Comparison of ENCODE assay signal across 1 cellular context in the genomic region with DNA sequence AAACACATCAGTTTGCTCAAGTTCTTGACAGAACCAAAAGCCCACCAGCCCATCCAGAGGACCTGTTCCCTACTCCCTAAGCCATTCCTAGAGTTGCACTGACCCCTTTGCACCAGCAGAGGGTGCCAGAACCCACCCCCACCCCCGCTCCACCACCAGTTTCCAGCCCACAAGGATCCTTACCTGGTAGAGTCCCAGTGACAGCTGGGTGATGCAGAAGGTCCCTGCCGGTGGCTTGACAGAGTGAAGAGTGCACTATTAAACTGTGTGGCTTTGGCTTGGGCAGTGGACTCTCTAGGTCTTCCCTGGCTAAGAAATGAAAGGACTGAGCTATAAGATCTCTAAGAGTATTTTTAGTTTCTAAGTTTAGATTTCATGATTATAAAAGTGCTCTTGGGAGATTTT.
A peak's percentile ranks its signal among the peaks of the same experiment; 100 is the strongest.
TF ChIP-seq lines count a peak whose summit lies in the region.

No MANE protein-coding gene starts in this region.

TF ChIP-seq in GM12878, 131 proteins besides CTCF, POLR2A, EP300 and RAD21 (continued from another document and continues in another):
- no peak for TF ChIP-seq CUX1 (IDR thresholded peaks at IDR 0.05; ENCODE audit: insufficient replicate concordance, low read depth, low read length)
- TF ChIP-seq RELB (IDR thresholded peaks at IDR 0.05; ENCODE audit: low read depth), result no peak; the same call in 1 of the 2 replicates
- TF ChIP-seq SREBF2 (IDR thresholded peaks at IDR 0.05; ENCODE audit: low read length), result no peak
- no peak for TF ChIP-seq POLR2AphosphoS2 (IDR thresholded peaks at IDR 0.05; ENCODE audit: low read depth, low read length)
- no peak for TF ChIP-seq USF1 (IDR thresholded peaks at IDR 0.05; ENCODE audit: borderline replicate concordance, extremely low read length, insufficient read depth, low read depth, low read length)
- TF ChIP-seq SMAD5 (IDR thresholded peaks at IDR 0.05; ENCODE audit: low read depth), result no peak
- no peak for TF ChIP-seq BHLHE40 (IDR thresholded peaks at IDR 0.05; ENCODE audit: borderline replicate concordance in 1 of 2, low read depth in 2 of 2, low read length in 1 of 2)
- TF ChIP-seq RELA (IDR thresholded peaks at IDR 0.05; ENCODE audit: borderline replicate concordance, partially characterized antibody), result no peak
- TF ChIP-seq GABPA (IDR thresholded peaks at IDR 0.05; ENCODE audit: low read depth), result no peak
- no peak for TF ChIP-seq JUNB (IDR thresholded peaks at IDR 0.05)
- TF ChIP-seq SP1 (IDR thresholded peaks at IDR 0.05; ENCODE audit: low read depth, low read length), result no peak
- TF ChIP-seq, protein P1, sequence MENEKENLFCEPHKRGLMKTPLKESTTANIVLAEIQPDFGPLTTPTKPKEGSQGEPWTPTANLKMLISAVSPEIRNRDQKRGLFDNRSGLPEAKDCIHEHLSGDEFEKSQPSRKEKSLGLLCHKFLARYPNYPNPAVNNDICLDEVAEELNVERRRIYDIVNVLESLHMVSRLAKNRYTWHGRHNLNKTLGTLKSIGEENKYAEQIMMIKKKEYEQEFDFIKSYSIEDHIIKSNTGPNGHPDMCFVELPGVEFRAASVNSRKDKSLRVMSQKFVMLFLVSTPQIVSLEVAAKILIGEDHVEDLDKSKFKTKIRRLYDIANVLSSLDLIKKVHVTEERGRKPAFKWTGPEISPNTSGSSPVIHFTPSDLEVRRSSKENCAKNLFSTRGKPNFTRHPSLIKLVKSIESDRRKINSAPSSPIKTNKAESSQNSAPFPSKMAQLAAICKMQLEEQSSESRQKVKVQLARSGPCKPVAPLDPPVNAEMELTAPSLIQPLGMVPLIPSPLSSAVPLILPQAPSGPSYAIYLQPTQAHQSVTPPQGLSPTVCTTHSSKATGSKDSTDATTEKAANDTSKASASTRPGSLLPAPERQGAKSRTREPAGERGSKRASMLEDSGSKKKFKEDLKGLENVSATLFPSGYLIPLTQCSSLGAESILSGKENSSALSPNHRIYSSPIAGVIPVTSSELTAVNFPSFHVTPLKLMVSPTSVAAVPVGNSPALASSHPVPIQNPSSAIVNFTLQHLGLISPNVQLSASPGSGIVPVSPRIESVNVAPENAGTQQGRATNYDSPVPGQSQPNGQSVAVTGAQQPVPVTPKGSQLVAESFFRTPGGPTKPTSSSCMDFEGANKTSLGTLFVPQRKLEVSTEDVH (IDR thresholded peaks at IDR 0.05; ENCODE audit: low read depth, partially characterized antibody), result no peak
- no peak for TF ChIP-seq RBBP5 (conservative IDR thresholded peaks at IDR 0.05)
- peak; percentile 44; the same call in 1 of the 2 replicates for TF ChIP-seq NFXL1 (IDR thresholded peaks at IDR 0.05; ENCODE audit: borderline replicate concordance)
- TF ChIP-seq CHD1 (IDR thresholded peaks at IDR 0.05; ENCODE audit: low read depth, low read length), result no peak
- no peak for TF ChIP-seq YBX1 (IDR thresholded peaks at IDR 0.05)
- no peak for TF ChIP-seq ZBTB40 (IDR thresholded peaks at IDR 0.05; ENCODE audit: borderline replicate concordance)
- peak in 1 of 2 experiments; percentile 93; a peak in 2 of 3 replicates for TF ChIP-seq EGR1 (IDR thresholded peaks at IDR 0.05; ENCODE audit: borderline replicate concordance in 1 of 2, low read depth in 2 of 2, low read length in 2 of 2)
- TF ChIP-seq MEF2A (IDR thresholded peaks at IDR 0.05; ENCODE audit: insufficient read depth, low read depth, low read length), result no peak
- no peak for TF ChIP-seq SUZ12 (IDR thresholded peaks at IDR 0.05; ENCODE audit: unreplicated experiment)
- TF ChIP-seq, protein P2, sequence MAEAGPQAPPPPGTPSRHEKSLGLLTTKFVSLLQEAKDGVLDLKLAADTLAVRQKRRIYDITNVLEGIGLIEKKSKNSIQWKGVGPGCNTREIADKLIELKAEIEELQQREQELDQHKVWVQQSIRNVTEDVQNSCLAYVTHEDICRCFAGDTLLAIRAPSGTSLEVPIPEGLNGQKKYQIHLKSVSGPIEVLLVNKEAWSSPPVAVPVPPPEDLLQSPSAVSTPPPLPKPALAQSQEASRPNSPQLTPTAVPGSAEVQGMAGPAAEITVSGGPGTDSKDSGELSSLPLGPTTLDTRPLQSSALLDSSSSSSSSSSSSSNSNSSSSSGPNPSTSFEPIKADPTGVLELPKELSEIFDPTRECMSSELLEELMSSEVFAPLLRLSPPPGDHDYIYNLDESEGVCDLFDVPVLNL (IDR thresholded peaks at IDR 0.05; ENCODE audit: low read depth, low read length), result no peak
- TF ChIP-seq, protein P3, sequence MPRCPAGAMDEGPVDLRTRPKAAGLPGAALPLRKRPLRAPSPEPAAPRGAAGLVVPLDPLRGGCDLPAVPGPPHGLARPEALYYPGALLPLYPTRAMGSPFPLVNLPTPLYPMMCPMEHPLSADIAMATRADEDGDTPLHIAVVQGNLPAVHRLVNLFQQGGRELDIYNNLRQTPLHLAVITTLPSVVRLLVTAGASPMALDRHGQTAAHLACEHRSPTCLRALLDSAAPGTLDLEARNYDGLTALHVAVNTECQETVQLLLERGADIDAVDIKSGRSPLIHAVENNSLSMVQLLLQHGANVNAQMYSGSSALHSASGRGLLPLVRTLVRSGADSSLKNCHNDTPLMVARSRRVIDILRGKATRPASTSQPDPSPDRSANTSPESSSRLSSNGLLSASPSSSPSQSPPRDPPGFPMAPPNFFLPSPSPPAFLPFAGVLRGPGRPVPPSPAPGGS (IDR thresholded peaks at IDR 0.05; ENCODE audit: borderline replicate concordance, insufficient read depth, low read depth, low read length, poor library complexity, severe bottlenecking), result no peak
- TF ChIP-seq ATF7 (IDR thresholded peaks at IDR 0.05; ENCODE audit: low read depth), result no peak
- TF ChIP-seq RB1 (IDR thresholded peaks at IDR 0.05; ENCODE audit: borderline replicate concordance), result 0 out of 2 replicates have a peak, but pooled peaks have one; percentile 54
- TF ChIP-seq ELK1 (IDR thresholded peaks at IDR 0.05; ENCODE audit: low read depth, low read length), result no peak
- TF ChIP-seq ETV6 (conservative IDR thresholded peaks at IDR 0.05 in 1 of 2, IDR thresholded peaks at IDR 0.05 in 1 of 2; ENCODE audit: borderline replicate concordance in 1 of 2, low read depth in 1 of 2), result peak in 1 of 2 experiments; percentile 71; a peak in 1 of 4 replicates
- TF ChIP-seq SMARCA5 (IDR thresholded peaks at IDR 0.05), result no peak
- TF ChIP-seq HSF1 (IDR thresholded peaks at IDR 0.05; ENCODE audit: low read depth, low read length), result no peak
- no peak for TF ChIP-seq MXI1 (IDR thresholded peaks at IDR 0.05; ENCODE audit: low read depth, low read length)
- no peak for TF ChIP-seq NRF1 (conservative IDR thresholded peaks at IDR 0.05; ENCODE audit: low read depth, low read length)
- TF ChIP-seq IKZF2 (IDR thresholded peaks at IDR 0.05), result peak; percentile 20 to 33; a peak in 2 of 4 replicates
